In genomic region chr12:121282072-121282742, GRCh38 we compare ENCODE assay signal across 1 cellular context.
TF ChIP-seq lines count a peak whose summit lies in the region.

No MANE protein-coding gene starts in this region.

TF ChIP-seq in K562, 482 proteins besides CTCF, POLR2A, EP300 and RAD21:
- TF ChIP-seq RNF219 (CRISPR knock-in tag; IDR thresholded peaks at IDR 0.05) (no peak), ZNF384 (IDR thresholded peaks at IDR 0.05; ENCODE audit: low read depth, low read length) (no peak), RNF2 (IDR thresholded peaks at IDR 0.05) (no peak), ZNF449 (CRISPR knock-in tag; IDR thresholded peaks at IDR 0.05) (no peak), STAT5A (IDR thresholded peaks at IDR 0.05; ENCODE audit: borderline replicate concordance, low read length) (no peak), ARID3B (CRISPR knock-in tag; IDR thresholded peaks at IDR 0.05; ENCODE audit: borderline replicate concordance) (no peak), ZNF655 (CRISPR knock-in tag; IDR thresholded peaks at IDR 0.05) (no peak), KDM1A (IDR thresholded peaks at IDR 0.05) (no peak), BRF1 (IDR thresholded peaks at IDR 0.05; ENCODE audit: borderline replicate concordance, extremely low read depth, insufficient read length) (no peak), E2F3 (CRISPR knock-in tag; IDR thresholded peaks at IDR 0.05) (no peak), CHD7 (IDR thresholded peaks at IDR 0.05; ENCODE audit: low read depth, low read length) (no peak), MCM5 (IDR thresholded peaks at IDR 0.05; ENCODE audit: low read depth) (no peak), ATF4 (CRISPR knock-in tag; IDR thresholded peaks at IDR 0.05) (no peak), NFIX (CRISPR knock-in tag; IDR thresholded peaks at IDR 0.05; ENCODE audit: low read depth) (no peak), E2F6 (IDR thresholded peaks at IDR 0.05; ENCODE audit: borderline replicate concordance in 1 of 2, extremely low read depth in 1 of 2, insufficient read depth in 1 of 2, insufficient read length in 1 of 2, low read depth in 1 of 2, low read length in 1 of 2, poor library complexity in 1 of 2, severe bottlenecking in 1 of 2) (no peak), RHOXF2B (CRISPR knock-in tag; conservative IDR thresholded peaks at IDR 0.05) (no peak), ZNF146 (CRISPR knock-in tag; IDR thresholded peaks at IDR 0.05; ENCODE audit: unreplicated experiment) (no peak), ELF1 (tag; IDR thresholded peaks at IDR 0.05) (no peak), CEBPB (tag; IDR thresholded peaks at IDR 0.05) (no peak), ZBTB8A (IDR thresholded peaks at IDR 0.05; ENCODE audit: partially characterized antibody) (no peak)
TF ChIP-seq in K562: peak in this region for 0.
